In the genomic region with DNA sequence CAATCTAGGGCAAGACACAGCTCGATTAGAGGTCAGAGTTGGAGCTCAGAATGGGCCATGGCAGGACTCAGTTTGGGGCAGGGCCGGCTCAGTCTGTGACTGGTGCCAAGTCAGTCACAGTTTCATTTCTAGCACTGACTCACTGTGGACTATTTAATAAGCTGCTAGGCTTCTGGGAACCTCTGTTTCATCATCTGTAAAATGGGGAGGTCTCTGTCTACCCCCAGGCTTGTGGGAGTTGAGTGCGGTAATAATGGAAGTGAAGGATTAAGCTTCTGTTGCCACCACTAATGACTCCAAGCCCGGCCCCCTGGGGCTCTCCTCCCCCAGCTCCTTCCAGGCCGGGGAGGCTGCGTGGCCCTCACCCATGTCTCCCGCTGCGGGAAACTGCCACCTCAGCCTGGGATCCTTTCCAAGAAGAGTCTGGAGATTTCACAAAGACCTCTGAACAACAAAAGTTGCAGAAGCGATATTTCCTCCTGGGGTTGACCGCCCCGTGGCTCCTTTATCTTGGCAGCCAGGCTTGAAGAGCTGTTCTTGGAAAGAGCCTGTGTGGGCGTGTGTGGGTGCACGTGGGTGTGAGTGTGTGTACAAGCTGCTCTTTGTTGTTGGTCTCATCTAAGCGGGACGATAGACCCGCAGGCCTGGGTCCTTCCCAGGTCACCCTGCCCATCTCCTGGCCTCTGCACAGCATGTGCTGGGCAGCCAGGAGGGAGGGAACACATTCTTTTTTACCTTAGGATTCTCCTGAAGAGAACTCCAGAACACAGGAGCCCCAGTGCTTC, we compare ENCODE assay signal across 9 cellular contexts. TPM values are rescaled to one million over a fixed set of nuclear protein-coding genes. Genes with fewer than 3 reads are reported as not detected.
DNase-seq lines count a peak whose midpoint lies in the region; ATAC-seq and TF ChIP-seq lines count a peak whose summit lies in the region.
"Had no signal": no experiment of that assay in that cellular context is flagged by ENCODE, and none has a peak within 500 bp of the region (broad histone marks: within the 10 kb centered on the region; RNA-seq: fewer than 3 reads in every experiment).

No MANE protein-coding gene starts in this region.

- H3K27ac ChIP-seq in coronary artery, result no peak overlapping the region

- H3K9me3 Mint-ChIP-seq in activated naive CD8-positive, alpha-beta T cell treated with anti-CD3 and anti-CD28 coated beads, Interleukin-2, amount 50 U/mL, for 24 hours, result no peaks in the 10 kb centered on the region

- no peak overlapping the region for H3K4me3 ChIP-seq in coronary artery

- in situ Hi-C loops in KBM-7 (cut with MboI; ENCODE audit: low pct_unique_long_range_greater_than_20kb, low sequenced_read_pairs), result no loop called here

- no peak for TF ChIP-seq CTCF in coronary artery (IDR thresholded peaks at IDR 0.05)

- no peaks in the 10 kb centered on the region for H3K36me3 Mint-ChIP-seq in activated naive CD8-positive, alpha-beta T cell treated with anti-CD3 and anti-CD28 coated beads, Interleukin-2, amount 50 U/mL, for 24 hours (ENCODE audit: low read depth)

- H3K27ac Mint-ChIP-seq in activated naive CD8-positive, alpha-beta T cell treated with anti-CD3 and anti-CD28 coated beads, Interleukin-2, amount 50 U/mL, for 24 hours, result peak overlapping the region; percentile 8

- peaks cover 12% of the 10 kb centered on the region for H3K4me1 Mint-ChIP-seq in activated naive CD8-positive, alpha-beta T cell treated with anti-CD3 and anti-CD28 coated beads, Interleukin-2, amount 50 U/mL, for 24 hours

- H3K27me3 Mint-ChIP-seq in activated naive CD8-positive, alpha-beta T cell treated with anti-CD3 and anti-CD28 coated beads, Interleukin-2, amount 50 U/mL, for 24 hours, result peaks cover 34% of the 10 kb centered on the region

- DNase-seq in NCI-H82 (lab: John Stamatoyannopoulos, UW) (peak; percentile 76), NCI-H82 treated with DMSO at 0.1 percent for 48 hours (lab: John Stamatoyannopoulos, UW; ENCODE audit: unreplicated experiment) (no peak), KBM-7 (peak; percentile 93), left lobe of liver (ENCODE audit: low spot score) (no peak), coronary artery (ENCODE audit: low spot score) (no peak), NCI-H2029 (lab: John Stamatoyannopoulos, UW) (no peak)
- peak; percentile 32 for DNase-seq in activated naive CD8-positive, alpha-beta T cell treated with anti-CD3 and anti-CD28 coated beads, Interleukin-2, amount 50 U/mL, for 24 hours

- peak; percentile 92 for ATAC-seq in activated naive CD8-positive, alpha-beta T cell treated with anti-CD3 and anti-CD28 coated beads, Interleukin-2, amount 50 U/mL, for 24 hours
- ATAC-seq in left lobe of liver (peak; percentile 64), HG02678 (IDR thresholded peaks at IDR 0.05; ENCODE audit: unreplicated experiment) (no peak)

- H3K4me3 Mint-ChIP-seq in activated naive CD8-positive, alpha-beta T cell treated with anti-CD3 and anti-CD28 coated beads, Interleukin-2, amount 50 U/mL, for 24 hours, result no peak overlapping the region

RNA-seq across cellular contexts. Expression of a gene that starts 29.1 kb away (rescaled TPM):
- total RNA-seq in left lobe of liver, result not detected
- total RNA-seq: liver had no signal

RNA-seq across cellular contexts. Expression of a gene that starts 32.7 kb away (rescaled TPM):
- total RNA-seq in left lobe of liver, result not detected
- total RNA-seq: liver had no signal

Comparison
In these comparisons a context has a peak if more than half of its experiments do, and no peak if none do; other contexts are left out.
1. DNase-seq: peak in NCI-H82 (single experiment), KBM-7 (single experiment) and activated naive CD8-positive, alpha-beta T cell treated with anti-CD3 and anti-CD28 coated beads, Interleukin-2, amount 50 U/mL, for 24 hours (single experiment); none in NCI-H82 treated with DMSO at 0.1 percent for 48 hours (single experiment), left lobe of liver (single experiment), coronary artery (single experiment) and NCI-H2029 (single experiment).